In genomic region chr18:8705280-8705940, GRCh38 we compare ENCODE assay signal across 8 cellular contexts. TPM values are rescaled to one million over a fixed set of nuclear protein-coding genes. Genes with fewer than 3 reads are reported as not detected.
DNase-seq lines count a peak whose midpoint lies in the region; ATAC-seq, FAIRE-seq and TF ChIP-seq lines count a peak whose summit lies in the region.

Gene MTCL1, plus strand, starts transcription at chr18:8705556. Its CDS starts 105 bp downstream, at chr18:8705661.

- H3K4me3 ChIP-seq in DOHH2 (ENCODE audit: low read length) (peak within 1 kb of the TSS; percentile 72), SJCRH30 (peak within 1 kb of the TSS; percentile 74), kidney (ENCODE audit: low read length in 2 of 2) (peak within 1 kb of the TSS; percentile 41 to 72), spleen (peak within 1 kb of the TSS; percentile 65 to 93 (median 72))

- H3K27me3 ChIP-seq in DOHH2 (ENCODE audit: control insufficient read depth, low read length), result peaks cover 21% of the 10 kb centered on the region; the same call in 1 of the 2 replicates
- no peaks in the 10 kb centered on the region for H3K27me3 ChIP-seq in SJCRH30
- H3K27me3 ChIP-seq in spleen (replicated peaks in 1 of 7), result peaks cover 0 to 78% (median 30%) of the 10 kb centered on the region in 7 donors

- H3K9me3 ChIP-seq in DOHH2 (ENCODE audit: control insufficient read depth, insufficient read depth, low read length) (no peaks in the 10 kb centered on the region), SJCRH30 (replicated peaks) (no peaks in the 10 kb centered on the region), kidney (ENCODE audit: control insufficient read depth in 1 of 2, low read length in 2 of 2) (no peaks in the 10 kb centered on the region), spleen (no peaks in the 10 kb centered on the region)

- ATAC-seq in GM19463 (IDR thresholded peaks at IDR 0.05; ENCODE audit: unreplicated experiment), result peak; percentile 33
- ATAC-seq in HG03457 (IDR thresholded peaks at IDR 0.05; ENCODE audit: unreplicated experiment), result peak; percentile 21

- peak within 1 kb of the TSS; percentile 91 for H3K4me2 ChIP-seq in DOHH2 (ENCODE audit: low read length)

- 0 to 1% (median 1%) methylated on average over 19 to 113 of the region's 113 CpGs for WGBS in spleen, 5 donors

- intact Hi-C loops in kidney (cut with DNase I) (no loop called here), spleen (cut with DNase I; ENCODE audit: low total_unique reads) (no loop called here)

- peaks cover 20% of the 10 kb centered on the region for H3K4me1 ChIP-seq in DOHH2 (ENCODE audit: control insufficient read depth, low read length)
- H3K4me1 ChIP-seq in SJCRH30, result no peaks in the 10 kb centered on the region
- peaks cover 11 to 15% of the 10 kb centered on the region in 2 donors for H3K4me1 ChIP-seq in kidney (ENCODE audit: control insufficient read depth in 1 of 2, insufficient read depth in 1 of 2, low read depth in 1 of 2, low read length in 2 of 2)
- peaks cover 8 to 38% (median 30%) of the 10 kb centered on the region in 6 donors for H3K4me1 ChIP-seq in spleen

- TF ChIP-seq CTCF in DOHH2 (IDR thresholded peaks at IDR 0.05; ENCODE audit: low read depth, low read length, poor library complexity, severe bottlenecking), result no peak
- TF ChIP-seq CTCF in kidney (IDR thresholded peaks at IDR 0.05; ENCODE audit: borderline replicate concordance, extremely low read depth, insufficient read depth), result no peak
- TF ChIP-seq CTCF in spleen (IDR thresholded peaks at IDR 0.05 in 8 of 11, conservative IDR thresholded peaks at IDR 0.05 in 3 of 11), result no peak

- no peaks in the 10 kb centered on the region for H3K9me2 ChIP-seq in DOHH2 (replicated peaks; ENCODE audit: control insufficient read depth, low read length)

- H3K27ac ChIP-seq in DOHH2 (ENCODE audit: low read depth, low read length) (no peak within 1 kb of the TSS), SJCRH30 (peak within 1 kb of the TSS; percentile 20; the same call in 1 of the 2 replicates), caudate nucleus (ENCODE audit: low read depth, low read length) (peak within 1 kb of the TSS; percentile 93), kidney (ENCODE audit: low read depth in 2 of 2, low read length in 2 of 2) (peak within 1 kb of the TSS; percentile 92 to 93), spleen (peak within 1 kb of the TSS; percentile 42 to 87 (median 71))

- no peak for TF ChIP-seq POLR2A in spleen (IDR thresholded peaks at IDR 0.05)

- DNase-seq in SJCRH30 (peak; percentile 23 to 44), caudate nucleus (lab: John Stamatoyannopoulos, UW) (peak in 31 of 61 donors; percentile 26 to 85 (median 62)), kidney (peak; percentile 84), spleen (peak; percentile 87), GM19240 (ENCODE audit: insufficient read length, low spot score) (no peak)

- no peaks in the 10 kb centered on the region for H3K36me3 ChIP-seq in DOHH2 (ENCODE audit: control insufficient read depth, low read length)
- no peaks in the 10 kb centered on the region for H3K36me3 ChIP-seq in SJCRH30
- no peaks in the 10 kb centered on the region for H3K36me3 ChIP-seq in kidney (ENCODE audit: control insufficient read depth in 1 of 2, insufficient read depth in 2 of 2, low read length in 2 of 2)
- H3K36me3 ChIP-seq in spleen, result no peaks in the 10 kb centered on the region

- H3K79me2 ChIP-seq in DOHH2 (ENCODE audit: control insufficient read depth, low read length), result peaks cover 7% of the 10 kb centered on the region; the same call in 1 of the 2 replicates

- no peaks in the 10 kb centered on the region for H4K20me1 ChIP-seq in DOHH2 (ENCODE audit: control insufficient read depth, insufficient read depth, low read depth, low read length)

- peak within 1 kb of the TSS; percentile 22 to 87 for H3K9ac ChIP-seq in kidney (ENCODE audit: low read length in 2 of 2)

- peaks cover 3% of the 10 kb centered on the region; the same call in 1 of the 2 replicates for H3F3A ChIP-seq in DOHH2 (ENCODE audit: control insufficient read depth, insufficient read depth)

- no peak for FAIRE-seq in kidney (lab: Jason Lieb, UNC)

RNA-seq across cellular contexts. Expression of gene MTCL1, which starts in this region (rescaled TPM):
- total RNA-seq in SJCRH30 (2014; rRNA removed; shearing (Covaris generic)), result 9.6 and 9.8 TPM in 2 replicates
- total RNA-seq in kidney (15.3 TPM), spleen (1 to 10 TPM; 2.5 to 7.5 (median 5.0) TPM)
- polyA plus RNA-seq in kidney (ENCODE audit: insufficient read depth, low read depth, low replicate concordance) (2.5 TPM), spleen (1 to 10 TPM; 1.6 to 4.4 (median 2.8) TPM)
